Comparison of ENCODE assay signal across 8 cellular contexts in genomic region chr11:114440971-114441810, GRCh38. TPM values are rescaled to one million over a fixed set of nuclear protein-coding genes. Genes with fewer than 3 reads are reported as not detected.
DNase-seq lines count a peak whose midpoint lies in the region; ATAC-seq and TF ChIP-seq lines count a peak whose summit lies in the region.

No MANE protein-coding gene starts in this region.

- peak overlapping the region; percentile 75 for H3K4ac ChIP-seq in trophoblast cell (ENCODE audit: low read depth, low read length)

- no peak overlapping the region for H4K12ac ChIP-seq in trophoblast cell (ENCODE audit: low read depth, low read length)

- no peak overlapping the region for H3K18ac ChIP-seq in trophoblast cell (ENCODE audit: low read length)

- no peaks in the 10 kb centered on the region for H3K27me3 ChIP-seq in trophoblast cell (ENCODE audit: insufficient read depth, low read length)

- no peak overlapping the region for H3K23ac ChIP-seq in trophoblast cell (ENCODE audit: low read length)

- H3K36me3 ChIP-seq in trophoblast cell (ENCODE audit: control insufficient read depth in 1 of 2, insufficient read depth in 2 of 2, low read length in 2 of 2) = peaks cover 0 to 2% of the 10 kb centered on the region in 2 experiments

- no peak overlapping the region for H2AFZ ChIP-seq in trophoblast cell (ENCODE audit: insufficient read depth, low read length, poor library complexity)

- no peak overlapping the region for H3K14ac ChIP-seq in trophoblast cell (ENCODE audit: low read length)

- no peak overlapping the region for H3K27ac ChIP-seq in trophoblast cell (ENCODE audit: low read depth, low read length)

- no CpG with 5 or more reads among the region's 8 CpGs for WGBS in trophoblast cell (ENCODE audit: extremely low coverage, insufficient coverage, insufficient read length)

- no peak for TF ChIP-seq CTCF in cardiac fibroblast (IDR thresholded peaks at IDR 0.05; ENCODE audit: low read depth, low read length)

- H2BK12ac ChIP-seq in trophoblast cell (ENCODE audit: low read length) = no peak overlapping the region

- no peak overlapping the region for H2AK5ac ChIP-seq in trophoblast cell (ENCODE audit: low read length)

- H3K79me1 ChIP-seq in trophoblast cell (ENCODE audit: low read length) = peaks cover 12% of the 10 kb centered on the region

- peak; percentile 12 for DNase-seq in DMS53 (lab: John Stamatoyannopoulos, UW)
- DNase-seq in DMS53 treated with DMSO at 0.1 percent for 48 hours (lab: John Stamatoyannopoulos, UW; ENCODE audit: unreplicated experiment) = no peak
- peak; percentile 87 for DNase-seq in NCI-H1105 treated with DMSO at 0.1 percent for 48 hours (lab: John Stamatoyannopoulos, UW)
- peak in 1 of 2 donors; percentile 8 for DNase-seq in cardiac fibroblast (ENCODE audit: low read depth in 2 of 2)
- no peak for DNase-seq in trophoblast cell
- no peak for DNase-seq in NCI-H1436 treated with DMSO at 0.1 percent for 48 hours (lab: John Stamatoyannopoulos, UW)

- H2BK120ac ChIP-seq in trophoblast cell (ENCODE audit: insufficient read depth, low read length, poor library complexity) = no peak overlapping the region

- peaks cover 10% of the 10 kb centered on the region for H3K79me2 ChIP-seq in trophoblast cell (ENCODE audit: control insufficient read depth, insufficient read depth, low read length, poor library complexity)

- no peak overlapping the region for H4K91ac ChIP-seq in trophoblast cell (ENCODE audit: low read depth, low read length)

- no peak overlapping the region for H4K8ac ChIP-seq in trophoblast cell (ENCODE audit: low read depth, low read length)

- H3K9me3 ChIP-seq in trophoblast cell (ENCODE audit: insufficient read depth, low read depth, low read length) = peaks cover 2% of the 10 kb centered on the region

- no peak overlapping the region for H3K9ac ChIP-seq in trophoblast cell (ENCODE audit: low read length)

- H2BK5ac ChIP-seq in trophoblast cell (ENCODE audit: low read depth, low read length, poor library complexity) = no peak overlapping the region

- H3K4me3 ChIP-seq in cardiac fibroblast (replicated peaks in 1 of 2; ENCODE audit: low read depth in 2 of 2, low read length in 2 of 2) = peak overlapping the region; percentile 98 to 99
- no peak overlapping the region for H3K4me3 ChIP-seq in trophoblast cell (ENCODE audit: low read depth, low read length)

- peaks cover 6 to 11% of the 10 kb centered on the region in 2 experiments for H3K4me1 ChIP-seq in trophoblast cell (ENCODE audit: control insufficient read depth in 1 of 2, insufficient read depth in 2 of 2, low read length in 2 of 2)

- peak overlapping the region; percentile 64 for H3K4me2 ChIP-seq in trophoblast cell (ENCODE audit: low read length)

- ATAC-seq in HG02763 (IDR thresholded peaks at IDR 0.05; ENCODE audit: unreplicated experiment) = no peak
- ATAC-seq in HG02970 (IDR thresholded peaks at IDR 0.05; ENCODE audit: low FRiP score, unreplicated experiment) = no peak

RNA-seq across cellular contexts. Expression of gene REXO2, which starts 1.9 kb away (rescaled TPM):
- polyA plus RNA-seq in trophoblast cell (2013) = 170 and 172 TPM in 2 replicates

RNA-seq across cellular contexts. Expression of gene RBM7, which starts 40.7 kb away (rescaled TPM):
- 69.9 and 76.9 TPM in 2 replicates for polyA plus RNA-seq in trophoblast cell (2013)

RNA-seq across cellular contexts. Expression of gene C11orf71, which starts 40.9 kb away (rescaled TPM):
- polyA plus RNA-seq in trophoblast cell (2013) = 8.7 and 9.2 TPM in 2 replicates

Comparison
In these comparisons a context has a peak if more than half of its experiments do, and no peak if none do; other contexts are left out.
1. DNase-seq: peak in DMS53 (single experiment) and NCI-H1105 treated with DMSO at 0.1 percent for 48 hours (single experiment); none in DMS53 treated with DMSO at 0.1 percent for 48 hours (single experiment), trophoblast cell (0 of 2) and NCI-H1436 treated with DMSO at 0.1 percent for 48 hours (single experiment).